In genomic region chr2:199861116-199861774, GRCh38 we compare ENCODE assay signal across 8 cellular contexts. TPM values are rescaled to one million over a fixed set of nuclear protein-coding genes. Genes with fewer than 3 reads are reported as not detected.
DNase-seq lines count a peak whose midpoint lies in the region; ATAC-seq and TF ChIP-seq lines count a peak whose summit lies in the region.

No MANE protein-coding gene starts in this region.

- H4K5ac ChIP-seq in mesendoderm (ENCODE audit: low read length): no peak overlapping the region

- no peaks in the 10 kb centered on the region for H3K27me3 ChIP-seq in GM06990 (replicated peaks; ENCODE audit: control insufficient read depth, insufficient read depth, low read length)
- no peaks in the 10 kb centered on the region for H3K27me3 ChIP-seq in body of pancreas
- no peaks in the 10 kb centered on the region for H3K27me3 ChIP-seq in mesendoderm (ENCODE audit: insufficient read depth, low read length, poor library complexity)

- no peak overlapping the region for H2BK5ac ChIP-seq in mesendoderm (ENCODE audit: low read length)

- H4K8ac ChIP-seq in mesendoderm (ENCODE audit: low read depth, low read length): no peak overlapping the region

- H3K18ac ChIP-seq in mesendoderm (ENCODE audit: low read length): no peak overlapping the region

- H2AK5ac ChIP-seq in mesendoderm (ENCODE audit: low read length): no peak overlapping the region

- H3K4me2 ChIP-seq in mesendoderm (ENCODE audit: low read length): no peak overlapping the region

- H3K4me3 ChIP-seq in GM06990 (replicated peaks; ENCODE audit: low read depth, low read length): no peak overlapping the region
- H3K4me3 ChIP-seq in body of pancreas: no peak overlapping the region
- no peak overlapping the region for H3K4me3 ChIP-seq in mesendoderm (ENCODE audit: low read length)
- H3K4me3 ChIP-seq in lower leg skin (ENCODE audit: low read depth, poor library complexity, severe bottlenecking): no peak overlapping the region

- no peak overlapping the region for H3K27ac ChIP-seq in body of pancreas
- no peak overlapping the region for H3K27ac ChIP-seq in mesendoderm (ENCODE audit: low read depth, low read length)

- H3K79me1 ChIP-seq in mesendoderm (ENCODE audit: low read length): no peaks in the 10 kb centered on the region

- no peak overlapping the region for H2BK15ac ChIP-seq in mesendoderm (replicated peaks; ENCODE audit: low read depth)

- no peak for ATAC-seq in body of pancreas

- no peak overlapping the region for H3K4ac ChIP-seq in mesendoderm (ENCODE audit: low read depth, low read length)

- H2BK120ac ChIP-seq in mesendoderm (ENCODE audit: low read depth, low read length): no peak overlapping the region

- 9% methylated on average over 5 of the region's 5 CpGs for WGBS in body of pancreas, 2 donors
- WGBS in mesendoderm (ENCODE audit: extremely low coverage, insufficient coverage, low lambda C conversion rate): no CpG with 5 or more reads among the region's 5 CpGs
- 20 to 21% methylated on average over 5 of the region's 5 CpGs for WGBS in lower leg skin, 2 donors

- no peaks in the 10 kb centered on the region for H3K9me3 ChIP-seq in body of pancreas

- intact Hi-C loops in body of pancreas (cut with DNase I) (no loop called here), lower leg skin (cut with DNase I; ENCODE audit: low total_unique reads) (no loop called here)

- no peaks in the 10 kb centered on the region for H3K79me2 ChIP-seq in mesendoderm (ENCODE audit: control insufficient read depth, insufficient read depth, low read length)

- TF ChIP-seq CTCF in GM06990 (IDR thresholded peaks at IDR 0.05; ENCODE audit: insufficient read depth, low read length, poor library complexity, severe bottlenecking) (peak; percentile 52), body of pancreas (IDR thresholded peaks at IDR 0.05) (peak; percentile 18 to 67 (median 53)), lower leg skin (IDR thresholded peaks at IDR 0.05) (no peak)

- H3K9ac ChIP-seq in mesendoderm (ENCODE audit: low read length): no peak overlapping the region

- no peak overlapping the region for H3K56ac ChIP-seq in mesendoderm (ENCODE audit: low read length)

- no peak for DNase-seq in GM06990 (ENCODE audit: extremely low read depth, insufficient read length)
- peak; percentile 31 for DNase-seq in NCI-H1105 treated with DMSO at 0.1 percent for 48 hours (lab: John Stamatoyannopoulos, UW)
- no peak for DNase-seq in body of pancreas
- DNase-seq in mesendoderm: peak; percentile 25
- DNase-seq in lower leg skin (ENCODE audit: low spot score in 2 of 2): no peak
- no peak for DNase-seq in activated CD8-positive, alpha-beta memory T cell treated with anti-CD3 and anti-CD28 coated beads, Interleukin-2, amount 50 U/mL, for 4 hours
- no peak for DNase-seq in UCSD-AML1 (lab: John Stamatoyannopoulos, UW; ENCODE audit: unreplicated experiment)
- DNase-seq in occipital lobe (lab: John Stamatoyannopoulos, UW): no peak

- H3K23ac ChIP-seq in mesendoderm (ENCODE audit: low read length): no peak overlapping the region

- no peaks in the 10 kb centered on the region for H3K36me3 ChIP-seq in GM06990 (ENCODE audit: control insufficient read depth, insufficient read depth, low read length)
- no peaks in the 10 kb centered on the region for H3K36me3 ChIP-seq in body of pancreas (replicated peaks in 1 of 2; ENCODE audit: insufficient read depth in 1 of 2, low read depth in 2 of 2)
- no peaks in the 10 kb centered on the region for H3K36me3 ChIP-seq in mesendoderm (ENCODE audit: control insufficient read depth, insufficient read depth, low read length)

- H3K4me1 ChIP-seq in body of pancreas (no peaks in the 10 kb centered on the region), mesendoderm (ENCODE audit: control insufficient read depth, low read depth, low read length) (no peaks in the 10 kb centered on the region)

- TF ChIP-seq POLR2A in body of pancreas (IDR thresholded peaks at IDR 0.05) (no peak), lower leg skin (IDR thresholded peaks at IDR 0.05) (no peak)

RNA-seq across cellular contexts. Expression of gene FTCDNL1, which starts 10.3 kb away (rescaled TPM):
- total RNA-seq in body of pancreas (1 to 10 TPM; 2.6 TPM), lower leg skin (1 to 10 TPM in 3 of 4 donors, not detected in 1; 1.9 to 2.9 (median 2.7) TPM), occipital lobe (3.3 TPM)
- 0.17 TPM for polyA plus RNA-seq in mesendoderm (2013, experiment 1 of 2)
- 0.22 TPM for polyA plus RNA-seq in mesendoderm (2013, experiment 2 of 2)

RNA-seq across cellular contexts. Expression of gene C2orf69, which starts 49.8 kb away (rescaled TPM):
- total RNA-seq in body of pancreas (10 to 100 TPM in 1 of 2 donors, 1 to 10 TPM in 1; 4.0 to 10.6 TPM), lower leg skin (10 to 100 TPM; 12.1 to 13.7 (median 12.9) TPM), occipital lobe (38.1 TPM)
- 12.2 TPM for polyA plus RNA-seq in mesendoderm (2013, experiment 1 of 2)
- polyA plus RNA-seq in mesendoderm (2013, experiment 2 of 2): 12.5 TPM

Comparison
In these comparisons a context has a peak if more than half of its experiments do, and no peak if none do; other contexts are left out.
1. DNase-seq: peak in NCI-H1105 treated with DMSO at 0.1 percent for 48 hours (single experiment) and mesendoderm (single experiment); none in GM06990 (single experiment), body of pancreas (0 of 4), lower leg skin (0 of 2), activated CD8-positive, alpha-beta memory T cell treated with anti-CD3 and anti-CD28 coated beads, Interleukin-2, amount 50 U/mL, for 4 hours (single experiment), UCSD-AML1 (single experiment) and occipital lobe (single experiment).
2. CTCF ChIP-seq: peak in GM06990 (single experiment) and body of pancreas (7 of 7); none in lower leg skin (0 of 3).